8 cellular contexts compared by ENCODE assay signal in the genomic region with DNA sequence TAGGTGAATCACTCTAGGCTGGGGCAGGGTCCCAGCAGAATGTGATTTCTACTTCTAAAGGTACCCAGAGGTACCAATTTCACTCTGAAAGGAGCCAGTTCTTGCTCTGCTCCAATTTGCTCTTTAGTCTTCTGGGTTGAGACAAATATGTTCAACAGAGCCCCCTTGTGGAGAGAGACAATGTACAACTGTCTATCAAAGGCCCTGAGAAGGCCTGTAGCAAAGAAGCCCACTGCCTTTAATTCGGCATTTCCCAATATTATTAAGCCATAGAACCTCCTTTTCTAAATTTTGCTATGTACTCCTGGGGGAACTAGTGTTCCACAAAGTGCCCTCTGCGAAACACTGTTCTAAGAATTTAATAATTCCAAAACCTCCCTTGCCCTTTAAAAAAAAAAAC.
DNase-seq lines count a peak whose midpoint lies in the region; ATAC-seq and TF ChIP-seq lines count a peak whose summit lies in the region.

No MANE protein-coding gene starts in this region.

- H3K4me1 Mint-ChIP-seq in activated T-cell treated with anti-CD3 and anti-CD28 coated beads, Interleukin-2, amount 50 U/mL, for 24 hours (ENCODE audit: low read depth), result no peaks in the 10 kb centered on the region

- no peak overlapping the region for H3K27ac Mint-ChIP-seq in activated T-cell treated with anti-CD3 and anti-CD28 coated beads, Interleukin-2, amount 50 U/mL, for 24 hours

- TF ChIP-seq POLR2A in uterus (IDR thresholded peaks at IDR 0.05), result no peak

- H3K4me3 Mint-ChIP-seq in activated T-cell treated with anti-CD3 and anti-CD28 coated beads, Interleukin-2, amount 50 U/mL, for 24 hours, result no peak overlapping the region

- intact Hi-C loops in left colon (cut with DNase I, micrococcal nuclease), result loop anchor here in 1 of 2 donors (10.0 kb wide), 1 partner anchor 499 kb away; no protein-coding TSS in a partner anchor
- intact Hi-C loops in uterus (cut with DNase I; ENCODE audit: low total_unique reads), result no loop called here

- no peak overlapping the region for H3K27ac ChIP-seq in uterus

- H3K36me3 Mint-ChIP-seq in activated T-cell treated with anti-CD3 and anti-CD28 coated beads, Interleukin-2, amount 50 U/mL, for 24 hours (ENCODE audit: low read depth), result no peaks in the 10 kb centered on the region

- peaks cover 3% of the 10 kb centered on the region for H3K9me3 Mint-ChIP-seq in activated T-cell treated with anti-CD3 and anti-CD28 coated beads, Interleukin-2, amount 50 U/mL, for 24 hours

- no peak for TF ChIP-seq CTCF in uterus (IDR thresholded peaks at IDR 0.05)

- H3K36me3 ChIP-seq in uterus, result no peaks in the 10 kb centered on the region

- H3K4me1 ChIP-seq in uterus, result no peaks in the 10 kb centered on the region

- H3K27me3 ChIP-seq in uterus, result no peaks in the 10 kb centered on the region

- H3K4me3 ChIP-seq in uterus, result no peak overlapping the region

- peak; percentile 72 for ATAC-seq in left colon
- no peak for ATAC-seq in HG03175 (IDR thresholded peaks at IDR 0.05; ENCODE audit: unreplicated experiment)
- no peak for ATAC-seq in GM18861 (IDR thresholded peaks at IDR 0.05; ENCODE audit: unreplicated experiment)

- DNase-seq in D341Med (ENCODE audit: low spot score), result peak; percentile 41
- peak; percentile 34 for DNase-seq in HEK293T (ENCODE audit: extremely low spot score)
- peak; percentile 44 for DNase-seq in SHP77 treated with DMSO at 0.1 percent for 48 hours (lab: John Stamatoyannopoulos, UW)
- no peak for DNase-seq in left colon
- no peak for DNase-seq in uterus
- no peak for DNase-seq in activated T-cell treated with anti-CD3 and anti-CD28 coated beads, Interleukin-2, amount 50 U/mL, for 24 hours

- POLR2A ChIA-PET in HEK293T (lab: Yijun Ruan, JAX), result interaction anchor here (1.6 kb wide), 1 partner anchor 17 kb away, joined by 4 read pairs; no protein-coding TSS in a partner anchor

- no peaks in the 10 kb centered on the region for H3K27me3 Mint-ChIP-seq in activated T-cell treated with anti-CD3 and anti-CD28 coated beads, Interleukin-2, amount 50 U/mL, for 24 hours

- CTCF ChIA-PET in HEK293T (lab: Yijun Ruan, JAX), result no interaction called here

- H3K9me3 ChIP-seq in uterus, result no peaks in the 10 kb centered on the region

TF ChIP-seq in HEK293T, 16 proteins besides CTCF, POLR2A, EP300 and RAD21:
- TF ChIP-seq LEF1 (IDR thresholded peaks at IDR 0.05; ENCODE audit: borderline replicate concordance) (no peak), ZNF384 (IDR thresholded peaks at IDR 0.05) (0 out of 2 replicates have a peak, but pooled peaks have one; percentile 37)
TF ChIP-seq in HEK293T: peak in this region for 1.

Comparison
In these comparisons a context has a peak if more than half of its experiments do, and no peak if none do; other contexts are left out.
1. DNase-seq: peak in D341Med (single experiment), HEK293T (single experiment) and SHP77 treated with DMSO at 0.1 percent for 48 hours (single experiment); none in left colon (0 of 2), uterus (0 of 2) and activated T-cell treated with anti-CD3 and anti-CD28 coated beads, Interleukin-2, amount 50 U/mL, for 24 hours (single experiment).